In the genomic region with DNA sequence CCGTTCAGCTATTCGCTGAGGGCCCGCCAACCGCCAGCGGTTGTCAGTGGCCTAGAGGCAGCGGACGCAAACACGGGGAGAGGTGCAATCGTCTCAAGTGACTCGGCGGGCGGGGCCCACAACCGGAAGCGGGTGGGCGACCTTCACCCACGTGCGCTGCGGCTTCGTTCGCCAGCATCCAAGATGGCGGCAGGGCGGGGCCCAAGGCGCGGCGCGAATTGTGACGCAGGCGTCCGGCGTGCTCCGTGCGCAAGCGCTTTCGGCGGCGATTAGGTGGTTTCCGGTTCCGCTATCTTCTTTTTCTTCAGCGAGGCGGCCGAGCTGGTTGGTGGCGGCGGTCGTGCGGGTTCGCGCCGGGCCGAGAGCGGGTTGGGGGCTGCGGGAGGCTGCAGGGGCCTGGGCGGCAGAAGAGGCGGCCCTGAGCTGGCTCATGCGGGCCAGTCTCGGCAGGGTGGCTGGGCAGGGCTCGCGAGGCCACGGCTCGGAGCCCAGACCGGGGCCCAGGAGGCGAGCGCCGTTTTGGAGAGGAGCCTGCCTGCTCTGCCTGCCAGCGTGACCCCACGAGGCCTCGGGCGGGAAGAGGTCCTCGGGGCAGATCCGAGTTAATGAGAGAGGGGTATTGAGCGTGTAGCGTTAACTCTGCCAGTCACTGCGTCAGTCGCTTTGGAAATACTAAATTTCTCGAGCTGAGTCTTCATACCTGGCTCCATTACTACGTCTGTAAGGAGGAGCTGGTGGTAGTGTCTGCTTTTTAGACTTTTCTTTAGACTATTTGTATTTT, we compare ENCODE assay signal across 8 cellular contexts. TPM values are rescaled to one million over a fixed set of nuclear protein-coding genes. Genes with fewer than 3 reads are reported as not detected.
DNase-seq lines count a peak whose midpoint lies in the region; ATAC-seq, FAIRE-seq and TF ChIP-seq lines count a peak whose summit lies in the region.

A gene (plus strand): TSS at position 294 of the 781 bp plus-strand sequence. CDS start 1,444 bp downstream, outside the sequence.

- no peaks in the 10 kb centered on the region for H3K9me3 Mint-ChIP-seq in endothelial cell (ENCODE audit: unreplicated experiment)

- TF ChIP-seq CTCF in D721Med (IDR thresholded peaks at IDR 0.05; ENCODE audit: insufficient read depth, missing control alignments) (no peak), OCI-LY7 (conservative IDR thresholded peaks at IDR 0.05; ENCODE audit: low read length) (no peak), endothelial cell (IDR thresholded peaks at IDR 0.05; ENCODE audit: unreplicated experiment) (no peak)

- peak; percentile 81 for ATAC-seq in GM21515 (IDR thresholded peaks at IDR 0.05; ENCODE audit: unreplicated experiment)

- peaks cover 79% of the 10 kb centered on the region for H3K36me3 ChIP-seq in OCI-LY7 (ENCODE audit: insufficient read depth, low read length)

- intact Hi-C loops in OCI-LY7 (cut with micrococcal nuclease; ENCODE audit: unreplicated experiment) = loop anchor here (1.0 kb wide), 2 partner anchors 14 to 49 kb away; a partner anchor contains a TSS

- TSS peak; percentile 63 for BruUV-seq in OCI-LY7 (replicated peaks; lab: Mats Ljungman, UMichigan)

- H3K27ac ChIP-seq in OCI-LY7 (ENCODE audit: low read depth, low read length, poor library complexity, severe bottlenecking) = peak within 1 kb of the TSS; percentile 75

- H3K4me2 ChIP-seq in OCI-LY7 (ENCODE audit: low read length) = peak within 1 kb of the TSS; percentile 81

- FAIRE-seq in D721Med (lab: Jason Lieb, UNC) = no peak

- POLR2A ChIA-PET in OCI-LY7 (lab: Charles Lee) = interaction anchor here (0.7 to 3.0 kb wide), 9 partner anchors 9 to 433 kb away, joined by 3 to 27 read pairs (median 5); a partner anchor contains a TSS

- H3K9me3 ChIP-seq in OCI-LY7 (ENCODE audit: low read length) = no peaks in the 10 kb centered on the region
- no peaks in the 10 kb centered on the region for H3K9me3 ChIP-seq in mononuclear cell (ENCODE audit: low read depth, low read length)

- CTCF ChIA-PET in OCI-LY7 (lab: Charles Lee; ENCODE audit: unreplicated experiment) = interaction anchor here (0.8 kb wide), 1 partner anchor 9 kb away, joined by 3 read pairs; no protein-coding TSS in a partner anchor

- H3K4me3 ChIP-seq in OCI-LY7 (ENCODE audit: low read depth, low read length, poor library complexity, severe bottlenecking) (peak within 1 kb of the TSS; percentile 82), mononuclear cell (ENCODE audit: low read length) (peak within 1 kb of the TSS; percentile 95)

- H3K27me3 ChIP-seq in mononuclear cell (ENCODE audit: insufficient read depth, low read length) = no peaks in the 10 kb centered on the region

- H2AFZ ChIP-seq in OCI-LY7 (ENCODE audit: low read length) = peak within 1 kb of the TSS; percentile 84

- H3K4me3 Mint-ChIP-seq in endothelial cell (ENCODE audit: unreplicated experiment) = peak within 1 kb of the TSS; percentile 92

- peaks cover 11% of the 10 kb centered on the region for H3K27me3 Mint-ChIP-seq in endothelial cell (ENCODE audit: unreplicated experiment)

- H3K36me3 Mint-ChIP-seq in endothelial cell (ENCODE audit: low read depth, unreplicated experiment) = peaks cover 42% of the 10 kb centered on the region

- peaks cover 9% of the 10 kb centered on the region; the same call in 1 of the 2 replicates for H4K20me1 ChIP-seq in OCI-LY7 (ENCODE audit: insufficient read depth, low read length)

- H3K9me2 ChIP-seq in OCI-LY7 (ENCODE audit: insufficient read depth, low read length) = no peaks in the 10 kb centered on the region

- peaks cover 19% of the 10 kb centered on the region for H3K4me1 ChIP-seq in OCI-LY7 (ENCODE audit: insufficient read depth, low read length, poor library complexity, severe bottlenecking)
- peaks cover 25% of the 10 kb centered on the region for H3K4me1 ChIP-seq in mononuclear cell (ENCODE audit: insufficient read depth, low read length)

- peak; percentile 77 for DNase-seq in D721Med (ENCODE audit: insufficient read length, low spot score)
- DNase-seq in HuH-7.5 (ENCODE audit: low spot score) = peak; percentile 91
- DNase-seq in OCI-LY7 (ENCODE audit: low spot score) = peak; percentile 99
- peak; percentile 98 for DNase-seq in activated T-cell treated with anti-CD3 and anti-CD28 coated beads for 1 hour (ENCODE audit: low read depth)
- peak; percentile 98 for DNase-seq in endothelial cell (ENCODE audit: low spot score)
- peak; percentile 98 for DNase-seq in stimulated activated CD8-positive, alpha-beta memory T cell treated with anti-CD3 and anti-CD28 coated beads, Interleukin-4, amount 100 ng/mL, for 1 hour (ENCODE audit: low read depth in 2 of 2, low spot score in 1 of 2)

- H3K4me1 Mint-ChIP-seq in endothelial cell (ENCODE audit: unreplicated experiment) = peaks cover 9% of the 10 kb centered on the region

- peaks cover 23% of the 10 kb centered on the region for H3K79me2 ChIP-seq in OCI-LY7 (ENCODE audit: insufficient read depth, low read depth, low read length)

- H3K27ac Mint-ChIP-seq in endothelial cell (ENCODE audit: unreplicated experiment) = peak within 1 kb of the TSS; percentile 83

RNA-seq across cellular contexts. Expression of the gene that starts here (rescaled TPM):
- 1,188 and 1,580 TPM in 2 replicates for total RNA-seq in OCI-LY7 (2014; rRNA removed; shearing (Covaris generic))
- total RNA-seq in OCI-LY7 (2022) = 1,496 and 1,653 TPM in 2 replicates
- total RNA-seq in endothelial cell (ENCODE audit: unreplicated experiment) = 1,465 TPM
- total RNA-seq in mononuclear cell = 1,795 TPM

Comparison
In these comparisons a context has a peak if more than half of its experiments do, and no peak if none do; other contexts are left out.
1. Peak in every context shown above with its lines: DNase-seq, ATAC-seq, H3K4me3 ChIP-seq and H3K27ac ChIP-seq.